7 cellular contexts compared by ENCODE assay signal in the genomic region with DNA sequence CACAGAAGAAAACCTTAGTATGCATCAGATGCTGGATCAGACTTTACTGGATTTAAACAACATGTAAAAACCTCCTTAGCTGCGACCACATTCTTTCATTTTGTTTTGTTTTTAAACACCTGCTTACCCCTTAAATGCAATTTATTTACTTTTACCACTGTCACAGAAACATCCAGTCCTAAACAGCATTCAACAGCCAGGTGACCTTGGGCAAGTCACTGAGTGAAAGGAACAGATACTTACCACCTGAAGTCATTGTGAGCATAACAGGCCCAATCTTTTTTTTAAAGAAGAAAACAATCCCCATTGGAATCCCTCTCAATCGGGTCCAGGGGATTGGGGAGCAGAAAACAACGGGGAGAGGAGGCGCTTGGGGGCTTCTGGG. TPM values are rescaled to one million over a fixed set of nuclear protein-coding genes. Genes with fewer than 3 reads are reported as not detected.
A peak's percentile ranks its signal among the peaks of the same experiment; 100 is the strongest.
DNase-seq lines count a peak whose midpoint lies in the region; ATAC-seq, FAIRE-seq and TF ChIP-seq lines count a peak whose summit lies in the region.

No MANE protein-coding gene starts in this region.

- H3K9ac ChIP-seq in astrocyte (ENCODE audit: low read length) (peak overlapping the region; percentile 89), mesenchymal stem cell (ENCODE audit: low read length) (peak overlapping the region; percentile 93)

- TF ChIP-seq CTCF in astrocyte (IDR thresholded peaks at IDR 0.05; ENCODE audit: insufficient read depth, low read depth, low read length) = no peak

- H4K8ac ChIP-seq in mesenchymal stem cell (ENCODE audit: low read length) = peak overlapping the region; percentile 81

- no peak overlapping the region for H2BK5ac ChIP-seq in mesenchymal stem cell (ENCODE audit: low read depth, low read length, poor library complexity, severe bottlenecking)

- DNase-seq in astrocyte (ENCODE audit: low read depth) (no peak), mesenchymal stem cell (no peak), NCI-H2029 (lab: John Stamatoyannopoulos, UW) (no peak), NCI-H510A treated with DMSO at 0.1 percent for 48 hours (lab: John Stamatoyannopoulos, UW) (no peak), SIG-M5 treated with dmso at 0.1 percent for 504 hours (lab: John Stamatoyannopoulos, UW; ENCODE audit: unreplicated experiment) (no peak)

- peak overlapping the region; percentile 86 for H2AFZ ChIP-seq in astrocyte (ENCODE audit: low read depth, low read length)
- H2AFZ ChIP-seq in mesenchymal stem cell (ENCODE audit: low read depth, low read length) = peak overlapping the region; percentile 99

- H4K91ac ChIP-seq in mesenchymal stem cell (ENCODE audit: low read length) = peak overlapping the region; percentile 77

- H3K23ac ChIP-seq in mesenchymal stem cell (ENCODE audit: low read length in 2 of 2) = peak overlapping the region in 1 of 2 experiments; percentile 23

- no peak overlapping the region for H3K14ac ChIP-seq in mesenchymal stem cell (ENCODE audit: low read length in 2 of 2)

- H3K18ac ChIP-seq in mesenchymal stem cell (ENCODE audit: low read depth in 1 of 2, low read length in 2 of 2) = peak overlapping the region in 1 of 2 experiments; percentile 83

- peaks cover 27% of the 10 kb centered on the region for H3K4me1 Mint-ChIP-seq in astrocyte (ENCODE audit: low read depth, unreplicated experiment)

- no peak for FAIRE-seq in astrocyte (lab: Jason Lieb, UNC)

- peak overlapping the region; percentile 67 for H3K27ac ChIP-seq in astrocyte (ENCODE audit: low read depth, low read length)
- H3K27ac ChIP-seq in mesenchymal stem cell (ENCODE audit: low read length, poor library complexity, severe bottlenecking) = no peak overlapping the region

- H2BK120ac ChIP-seq in mesenchymal stem cell (ENCODE audit: low read depth, low read length) = no peak overlapping the region

- H3K36me3 ChIP-seq in astrocyte (ENCODE audit: insufficient read depth, low read length) (peaks cover under 1% of the 10 kb centered on the region), mesenchymal stem cell (ENCODE audit: control insufficient read depth in 1 of 2, insufficient read depth in 2 of 2, low read depth in 1 of 2, low read length in 2 of 2) (peaks cover 19 to 34% of the 10 kb centered on the region in 2 experiments)

- H2AK5ac ChIP-seq in mesenchymal stem cell (ENCODE audit: low read length, severe bottlenecking) = no peak overlapping the region

- no peak overlapping the region for H2BK12ac ChIP-seq in mesenchymal stem cell (ENCODE audit: low read length in 2 of 2)

- H3K36me3 Mint-ChIP-seq in astrocyte (ENCODE audit: low read depth, unreplicated experiment) = peaks cover 6% of the 10 kb centered on the region

- no peaks in the 10 kb centered on the region for H3K27me3 Mint-ChIP-seq in astrocyte (ENCODE audit: low read depth, unreplicated experiment)

- H3K9me3 Mint-ChIP-seq in astrocyte (ENCODE audit: unreplicated experiment) = no peaks in the 10 kb centered on the region

- peak overlapping the region; percentile 99 for H3K4me3 Mint-ChIP-seq in astrocyte (ENCODE audit: unreplicated experiment)

- no peak overlapping the region for H3K27ac Mint-ChIP-seq in astrocyte (ENCODE audit: unreplicated experiment)

- H3K79me2 ChIP-seq in astrocyte (ENCODE audit: insufficient read depth, low read length) = peaks cover 4% of the 10 kb centered on the region

- 11% methylated on average over 4 of the region's 4 CpGs for WGBS in mesenchymal stem cell

- H3K4me2 ChIP-seq in astrocyte (ENCODE audit: low read length) (peak overlapping the region; percentile 95), mesenchymal stem cell (ENCODE audit: low read length, poor library complexity, severe bottlenecking) (peak overlapping the region; percentile 96)

- H3K27me3 ChIP-seq in astrocyte (ENCODE audit: insufficient read depth, low read length) (no peaks in the 10 kb centered on the region), mesenchymal stem cell (ENCODE audit: control insufficient read depth in 1 of 2, insufficient read depth in 1 of 2, low read length in 2 of 2) (no peaks in the 10 kb centered on the region)

- peaks cover 7% of the 10 kb centered on the region for H3K79me1 ChIP-seq in mesenchymal stem cell (replicated peaks; ENCODE audit: low read length, poor library complexity, severe bottlenecking)

- peaks cover 25% of the 10 kb centered on the region for H3K4me1 ChIP-seq in astrocyte (ENCODE audit: insufficient read depth, low read length)
- peaks cover 17% of the 10 kb centered on the region for H3K4me1 ChIP-seq in mesenchymal stem cell (ENCODE audit: control insufficient read depth, insufficient read depth, low read depth, low read length)

- H3K9me3 ChIP-seq in astrocyte (ENCODE audit: insufficient read depth, low read depth, low read length) = no peaks in the 10 kb centered on the region
- no peaks in the 10 kb centered on the region for H3K9me3 ChIP-seq in mesenchymal stem cell (ENCODE audit: control insufficient read depth, low read length)

- peak overlapping the region; percentile 83 for H3K4me3 ChIP-seq in astrocyte (ENCODE audit: insufficient read depth, low read depth, low read length)
- peak overlapping the region; percentile 93 to 96 for H3K4me3 ChIP-seq in mesenchymal stem cell (ENCODE audit: insufficient read depth in 1 of 2, low read depth in 1 of 2, low read length in 2 of 2)

- H3K4ac ChIP-seq in mesenchymal stem cell (ENCODE audit: low read depth in 1 of 2, low read length in 2 of 2) = peak overlapping the region in 1 of 2 experiments; percentile 68

- ATAC-seq in GM19438 (IDR thresholded peaks at IDR 0.05; ENCODE audit: low read depth, unreplicated experiment) = peak; percentile 16
- ATAC-seq in HG03196 (IDR thresholded peaks at IDR 0.05; ENCODE audit: unreplicated experiment) = peak; percentile 8

- H2BK15ac ChIP-seq in mesenchymal stem cell (ENCODE audit: low read depth, poor library complexity, severe bottlenecking) = peak overlapping the region; percentile 95

- no peaks in the 10 kb centered on the region for H4K20me1 ChIP-seq in astrocyte (ENCODE audit: insufficient read depth, low read length)

RNA-seq across cellular contexts. Expression of a gene that starts 0.4 kb away (rescaled TPM):
- 5.5 and 5.8 TPM in 2 replicates for total RNA-seq in astrocyte
- polyA plus RNA-seq in mesenchymal stem cell (2013, experiment 1 of 2) = 2.6 TPM
- 2.5 TPM for polyA plus RNA-seq in mesenchymal stem cell (2013, experiment 2 of 2)

RNA-seq across cellular contexts. Expression of a gene that starts 50.5 kb away (rescaled TPM):
- total RNA-seq in astrocyte = 0.22 and 0.52 TPM in 2 replicates
- not detected for polyA plus RNA-seq in mesenchymal stem cell (2013, experiment 1 of 2)
- not detected for polyA plus RNA-seq in mesenchymal stem cell (2013, experiment 2 of 2)
